ENCODE assay signal across 16 cellular contexts in genomic region chr22:40982482-40983385, GRCh38. TPM values are rescaled to one million over a fixed set of nuclear protein-coding genes. Genes with fewer than 3 reads are reported as not detected.
DNase-seq lines count a peak whose midpoint lies in the region; ATAC-seq and TF ChIP-seq lines count a peak whose summit lies in the region.
"Had no signal": no experiment of that assay in that cellular context is flagged by ENCODE, and none has a peak within 500 bp of the region (broad histone marks: within the 10 kb centered on the region; RNA-seq: fewer than 3 reads in every experiment).

No MANE protein-coding gene starts in this region.

- H3K4me1 ChIP-seq in OCI-LY1 (ENCODE audit: insufficient read depth, low read length, severe bottlenecking) (peaks cover 16% of the 10 kb centered on the region), trophoblast cell (ENCODE audit: control insufficient read depth in 1 of 2, insufficient read depth in 2 of 2, low read length in 2 of 2) (peaks cover 3 to 5% of the 10 kb centered on the region in 2 experiments), foreskin keratinocyte (no peaks in the 10 kb centered on the region), mammary epithelial cell (ENCODE audit: insufficient read depth, low read length) (no peaks in the 10 kb centered on the region)
- H3K4me1 ChIP-seq: parathyroid adenoma had no signal

- H2AK5ac ChIP-seq in trophoblast cell (ENCODE audit: low read length): no peak overlapping the region

- H2AFZ ChIP-seq in OCI-LY1 (ENCODE audit: low read length): no peak overlapping the region
- H2AFZ ChIP-seq in trophoblast cell (ENCODE audit: insufficient read depth, low read length, poor library complexity): no peak overlapping the region
- H2AFZ ChIP-seq in mammary epithelial cell (ENCODE audit: low read depth, low read length): no peak overlapping the region
- H2AFZ ChIP-seq: parathyroid adenoma had no signal

- no peak overlapping the region for H2BK12ac ChIP-seq in trophoblast cell (ENCODE audit: low read length)

- H3K27ac ChIP-seq in OCI-LY1 (ENCODE audit: low read depth, low read length, poor library complexity, severe bottlenecking) (peak overlapping the region; percentile 28), trophoblast cell (ENCODE audit: low read depth, low read length) (no peak overlapping the region), foreskin keratinocyte (no peak overlapping the region), mammary epithelial cell (ENCODE audit: insufficient read depth, low read depth, low read length) (no peak overlapping the region)
- H3K27ac ChIP-seq: epithelial cell of prostate, parathyroid adenoma had no signal

- no peak overlapping the region for H3K23ac ChIP-seq in trophoblast cell (ENCODE audit: low read length)

- no peak overlapping the region for H3K4me3 ChIP-seq in GM12865 (ENCODE audit: low read depth, low read length)
- peak overlapping the region; percentile 1 for H3K4me3 ChIP-seq in OCI-LY1 (ENCODE audit: low read depth, low read length, poor library complexity, severe bottlenecking)
- no peak overlapping the region for H3K4me3 ChIP-seq in trophoblast cell (ENCODE audit: low read depth, low read length)
- H3K4me3 ChIP-seq in mammary epithelial cell (replicated peaks in 1 of 3; ENCODE audit: insufficient read depth in 1 of 3, low read depth in 2 of 3, low read length in 3 of 3): no peak overlapping the region

- no CpG with 5 or more reads among the region's 21 CpGs for WGBS in trophoblast cell (ENCODE audit: extremely low coverage, insufficient coverage, insufficient read length)
- 83% methylated on average over 16 of the region's 21 CpGs for WGBS in mammary epithelial cell (ENCODE audit: low coverage, missing lambda C conversion rate)

- no peak for ATAC-seq in HG02840 (IDR thresholded peaks at IDR 0.05; ENCODE audit: low FRiP score, unreplicated experiment)
- no peak for ATAC-seq in activated naive CD4-positive, alpha-beta T cell treated with anti-CD3 and anti-CD28 coated beads, Interleukin-2, amount 50 U/mL, for 72 hours
- no peak for ATAC-seq in foreskin keratinocyte
- ATAC-seq: T-cell had no signal

- peak overlapping the region; percentile 5 for H3K14ac ChIP-seq in trophoblast cell (ENCODE audit: low read length)

- CTCF ChIA-PET in mammary epithelial cell (lab: Charles Lee; ENCODE audit: low non-redundant PET): no interaction called here

- peaks cover 4% of the 10 kb centered on the region for H3K79me1 ChIP-seq in trophoblast cell (ENCODE audit: low read length)

- TF ChIP-seq CTCF in GM12865 (IDR thresholded peaks at IDR 0.05; ENCODE audit: insufficient read depth, low read depth, low read length, missing control alignments): no peak
- no peak for TF ChIP-seq CTCF in OCI-LY1 (IDR thresholded peaks at IDR 0.05; ENCODE audit: low read length)
- TF ChIP-seq CTCF in foreskin keratinocyte (conservative IDR thresholded peaks at IDR 0.05): no peak
- no peak for TF ChIP-seq CTCF in mammary epithelial cell (conservative IDR thresholded peaks at IDR 0.05 in 1 of 2, IDR thresholded peaks at IDR 0.05 in 1 of 2; ENCODE audit: extremely low read depth in 1 of 2, insufficient read depth in 1 of 2, low read depth in 1 of 2, low read length in 2 of 2)

- H3K4me2 ChIP-seq in OCI-LY1 (ENCODE audit: low read length) (peak overlapping the region; percentile 31), trophoblast cell (ENCODE audit: low read length) (no peak overlapping the region), mammary epithelial cell (ENCODE audit: insufficient read depth, low read depth, low read length) (no peak overlapping the region)

- peak overlapping the region; percentile 31 for H4K91ac ChIP-seq in trophoblast cell (ENCODE audit: low read depth, low read length)

- H3F3A ChIP-seq in OCI-LY1 (ENCODE audit: insufficient read depth, low read length): no peaks in the 10 kb centered on the region

- in situ Hi-C loops in mammary epithelial cell (cut with MboI; ENCODE audit: low sequenced_read_pairs in 2 of 2): no loop called here

- H3K9me2 ChIP-seq in OCI-LY1 (ENCODE audit: low read depth, low read length): no peaks in the 10 kb centered on the region

- no peaks in the 10 kb centered on the region for H3K36me3 Mint-ChIP-seq in activated naive CD4-positive, alpha-beta T cell treated with anti-CD3 and anti-CD28 coated beads, Interleukin-2, amount 50 U/mL, for 72 hours
- H3K36me3 Mint-ChIP-seq: T-cell had no signal

- H3K27me3 ChIP-seq in OCI-LY1 (ENCODE audit: insufficient read depth, low read length): no peaks in the 10 kb centered on the region
- H3K27me3 ChIP-seq in trophoblast cell (ENCODE audit: insufficient read depth, low read length): no peaks in the 10 kb centered on the region
- no peaks in the 10 kb centered on the region for H3K27me3 ChIP-seq in foreskin keratinocyte
- no peaks in the 10 kb centered on the region for H3K27me3 ChIP-seq in mammary epithelial cell (ENCODE audit: insufficient read depth, low read length)

- peak overlapping the region; percentile 17; the same call in 1 of the 2 replicates for H3K9ac ChIP-seq in OCI-LY1 (ENCODE audit: low read length)
- H3K9ac ChIP-seq in trophoblast cell (ENCODE audit: low read length): no peak overlapping the region
- H3K9ac ChIP-seq in mammary epithelial cell (ENCODE audit: insufficient read depth, low read length): no peak overlapping the region
- H3K9ac ChIP-seq: parathyroid adenoma had no signal

- no peak overlapping the region for H3K4ac ChIP-seq in trophoblast cell (ENCODE audit: low read depth, low read length)

- BruUV-seq in mammary epithelial cell (replicated peaks; lab: Mats Ljungman, UMichigan): no TSS peak

- H3K79me2 ChIP-seq in OCI-LY1 (ENCODE audit: insufficient read depth, low read length) (no peaks in the 10 kb centered on the region), trophoblast cell (ENCODE audit: control insufficient read depth, insufficient read depth, low read length, poor library complexity) (no peaks in the 10 kb centered on the region), mammary epithelial cell (ENCODE audit: insufficient read depth, low read length) (no peaks in the 10 kb centered on the region)
- H3K79me2 ChIP-seq: parathyroid adenoma had no signal

- H3K27ac Mint-ChIP-seq in activated naive CD4-positive, alpha-beta T cell treated with anti-CD3 and anti-CD28 coated beads, Interleukin-2, amount 50 U/mL, for 72 hours: peak overlapping the region in 1 of 2 donors; percentile 60
- H3K27ac Mint-ChIP-seq: T-cell had no signal

- H3K9me3 Mint-ChIP-seq in activated naive CD4-positive, alpha-beta T cell treated with anti-CD3 and anti-CD28 coated beads, Interleukin-2, amount 50 U/mL, for 72 hours: no peaks in the 10 kb centered on the region
- H3K9me3 Mint-ChIP-seq: T-cell had no signal

- peak overlapping the region; percentile 34 for H4K8ac ChIP-seq in trophoblast cell (ENCODE audit: low read depth, low read length)

- H4K20me1 ChIP-seq in OCI-LY1 (ENCODE audit: insufficient read depth, low read length) (no peaks in the 10 kb centered on the region), mammary epithelial cell (ENCODE audit: insufficient read depth, low read length) (no peaks in the 10 kb centered on the region)

- DNase-seq in GM12865 (ENCODE audit: low read depth): peak; percentile 45
- DNase-seq in germinal center (ENCODE audit: low spot score): peak; percentile 88
- peak; percentile 29 to 65 for DNase-seq in trophoblast cell
- no peak for DNase-seq in activated naive CD4-positive, alpha-beta T cell treated with anti-CD3 and anti-CD28 coated beads, Interleukin-2, amount 50 U/mL, for 72 hours (ENCODE audit: low spot score in 2 of 2)
- DNase-seq in foreskin keratinocyte: no peak
- DNase-seq in mammary epithelial cell: no peak
- DNase-seq: activated gamma-delta T cell, DMS 273 treated with DMSO at 0.1 percent for 48 hours, NCI-H2029 treated with DMSO at 0.1 percent for 48 hours, NCI-H526, RPMI8226, T-cell had no signal

- no peak overlapping the region for H2BK120ac ChIP-seq in trophoblast cell (ENCODE audit: insufficient read depth, low read length, poor library complexity)

- no peak overlapping the region for H2BK5ac ChIP-seq in trophoblast cell (ENCODE audit: low read depth, low read length, poor library complexity)

- dilution Hi-C loops in mammary epithelial cell (cut with HindIII; ENCODE audit: low sequenced_read_pairs): loop anchor here (5.0 kb wide), 1 partner anchor 85 kb away; no protein-coding TSS in a partner anchor

- H3K36me3 ChIP-seq in OCI-LY1 (ENCODE audit: insufficient read depth, low read length) (no peaks in the 10 kb centered on the region), trophoblast cell (ENCODE audit: control insufficient read depth in 1 of 2, insufficient read depth in 2 of 2, low read length in 2 of 2) (no peaks in the 10 kb centered on the region), mammary epithelial cell (ENCODE audit: insufficient read depth, low read length) (no peaks in the 10 kb centered on the region)

- H3K9me3 ChIP-seq in OCI-LY1 (ENCODE audit: low read length): no peaks in the 10 kb centered on the region
- no peaks in the 10 kb centered on the region for H3K9me3 ChIP-seq in trophoblast cell (ENCODE audit: insufficient read depth, low read depth, low read length)
- no peaks in the 10 kb centered on the region for H3K9me3 ChIP-seq in mammary epithelial cell (replicated peaks; ENCODE audit: insufficient read depth, low read length)

- H4K12ac ChIP-seq in trophoblast cell (ENCODE audit: low read depth, low read length): no peak overlapping the region

- intact Hi-C loops in mammary epithelial cell (cut with micrococcal nuclease): no loop called here

- no peak overlapping the region for H3K18ac ChIP-seq in trophoblast cell (ENCODE audit: low read length)

RNA-seq across cellular contexts. Expression of gene RBX1, which starts 31.6 kb away (rescaled TPM):
- polyA plus RNA-seq in trophoblast cell (2013): 94.4 and 100.0 TPM in 2 replicates
- total RNA-seq in activated naive CD4-positive, alpha-beta T cell treated with anti-CD3 and anti-CD28 coated beads, Interleukin-2, amount 50 U/mL, for 72 hours: 10 to 100 TPM; 59.1 to 99.9 TPM
- total RNA-seq in foreskin keratinocyte (81.4 and 82.2 TPM in 2 replicates), mammary epithelial cell (10 to 100 TPM; 34.5 to 43.6 TPM)
- polyA plus RNA-seq in foreskin keratinocyte (130 TPM in 2 replicates), mammary epithelial cell (96.0 TPM)
- polyA minus RNA-seq in mammary epithelial cell: 55.9 TPM

Comparison
In these comparisons a context has a peak if more than half of its experiments do, and no peak if none do; other contexts are left out.
1. DNase-seq: peak in GM12865 (single experiment), germinal center (single experiment) and trophoblast cell (2 of 2); none in activated naive CD4-positive, alpha-beta T cell treated with anti-CD3 and anti-CD28 coated beads, Interleukin-2, amount 50 U/mL, for 72 hours (0 of 2), foreskin keratinocyte (0 of 2) and mammary epithelial cell (single experiment).